Comparison of ENCODE assay signal across 1 cellular context in genomic region chr3:155356594-155357370, GRCh38.
TF ChIP-seq lines count a peak whose summit lies in the region.

No MANE protein-coding gene starts in this region.

TF ChIP-seq in GM12878, 131 proteins besides CTCF, POLR2A, EP300 and RAD21 (continued from another document):
- TF ChIP-seq PKNOX1 (IDR thresholded peaks at IDR 0.05) (no peak), STAT3 (IDR thresholded peaks at IDR 0.05; ENCODE audit: low read depth, low read length) (no peak), ATF3 (IDR thresholded peaks at IDR 0.05; ENCODE audit: borderline replicate concordance, extremely low read depth, low read depth, low read length) (no peak), SREBF2 (IDR thresholded peaks at IDR 0.05; ENCODE audit: low read length) (no peak), PAX5 (IDR thresholded peaks at IDR 0.05; ENCODE audit: borderline replicate concordance, low read depth, low read length) (no peak), EZH2 (IDR thresholded peaks at IDR 0.05; ENCODE audit: borderline replicate concordance, control insufficient read depth, low read depth, low read length) (no peak), RCOR1 (conservative IDR thresholded peaks at IDR 0.05; ENCODE audit: low read depth, low read length) (no peak)
TF ChIP-seq in GM12878: peak in this region for 0.
